ENCODE assay signal across 12 cellular contexts in genomic region chr12:50106907-50107306, GRCh38. TPM values are rescaled to one million over a fixed set of nuclear protein-coding genes. Genes with fewer than 3 reads are reported as not detected.
A peak's percentile ranks its signal among the peaks of the same experiment; 100 is the strongest.
DNase-seq lines count a peak whose midpoint lies in the region; ATAC-seq and TF ChIP-seq lines count a peak whose summit lies in the region.
"Had no signal": no experiment of that assay in that cellular context is flagged by ENCODE, and none has a peak within 500 bp of the region (broad histone marks: within the 10 kb centered on the region; RNA-seq: fewer than 3 reads in every experiment).

No MANE protein-coding gene starts in this region.

- intact Hi-C loops in psoas muscle (cut with DNase I): no loop called here

- peaks cover 5% of the 10 kb centered on the region for H3K36me3 Mint-ChIP-seq in memory B cell
- peaks cover 26 to 41% of the 10 kb centered on the region in 2 donors for H3K36me3 Mint-ChIP-seq in stimulated activated naive B cell treated with anti-CD40 and anti-IgM and Interleukin-4, amounts not matched to agents 10 μg/mL and 1 μg/mL and 100 μg/mL, for 72 hours

- no peak for TF ChIP-seq CTCF in psoas muscle (IDR thresholded peaks at IDR 0.05)

- peaks cover 0 to 33% of the 10 kb centered on the region in 2 donors for H3K36me3 ChIP-seq in psoas muscle (ENCODE audit: insufficient read depth in 1 of 2, low read depth in 1 of 2)

- H3K27me3 ChIP-seq in psoas muscle (ENCODE audit: insufficient read depth in 3 of 3, low read length in 2 of 3): no peaks in the 10 kb centered on the region
- H3K27me3 ChIP-seq: BLaER1 had no signal

- peaks cover 27% of the 10 kb centered on the region for H3K4me1 Mint-ChIP-seq in memory B cell
- peaks cover 47 to 65% of the 10 kb centered on the region in 2 donors for H3K4me1 Mint-ChIP-seq in stimulated activated naive B cell treated with anti-CD40 and anti-IgM and Interleukin-4, amounts not matched to agents 10 μg/mL and 1 μg/mL and 100 μg/mL, for 72 hours

- H3K4me1 ChIP-seq in psoas muscle: peaks cover 62% of the 10 kb centered on the region

- peak overlapping the region; percentile 79 for H3K27ac ChIP-seq in psoas muscle
- H3K27ac ChIP-seq: A549, GM23248 had no signal

- DNase-seq in memory B cell (ENCODE audit: low spot score in 2 of 2) (no peak), psoas muscle (no peak), Kasumi-1 (lab: John Stamatoyannopoulos, UW) (no peak), AML-193 (lab: John Stamatoyannopoulos, UW) (no peak), DMS53 (lab: John Stamatoyannopoulos, UW) (no peak), NCI-H526 treated with DMSO at 0.1 percent for 48 hours (lab: John Stamatoyannopoulos, UW) (no peak)
- DNase-seq in stimulated activated naive B cell treated with anti-CD40 and anti-IgM and Interleukin-4, amounts not matched to agents 10 μg/mL and 1 μg/mL and 100 μg/mL, for 72 hours: no peak
- DNase-seq: GM23248 had no signal

- H3K27ac Mint-ChIP-seq in memory B cell: peak overlapping the region; percentile 18
- H3K27ac Mint-ChIP-seq in stimulated activated naive B cell treated with anti-CD40 and anti-IgM and Interleukin-4, amounts not matched to agents 10 μg/mL and 1 μg/mL and 100 μg/mL, for 72 hours: peak overlapping the region; percentile 39

- H3K9me3 ChIP-seq in psoas muscle: no peaks in the 10 kb centered on the region
- H3K9me3 ChIP-seq: A549, BLaER1 had no signal

- H3K4me3 Mint-ChIP-seq in memory B cell: no peak overlapping the region
- no peak overlapping the region for H3K4me3 Mint-ChIP-seq in stimulated activated naive B cell treated with anti-CD40 and anti-IgM and Interleukin-4, amounts not matched to agents 10 μg/mL and 1 μg/mL and 100 μg/mL, for 72 hours

- 65 to 69% (median 69%) methylated on average over 3 of the region's 3 CpGs for WGBS in psoas muscle, 3 donors

- H3K27me3 Mint-ChIP-seq in memory B cell: no peaks in the 10 kb centered on the region
- no peaks in the 10 kb centered on the region for H3K27me3 Mint-ChIP-seq in stimulated activated naive B cell treated with anti-CD40 and anti-IgM and Interleukin-4, amounts not matched to agents 10 μg/mL and 1 μg/mL and 100 μg/mL, for 72 hours

- no peak for ATAC-seq in memory B cell (ENCODE audit: low read depth)
- no peak for ATAC-seq in psoas muscle
- ATAC-seq in stimulated activated naive B cell treated with anti-CD40 and anti-IgM and Interleukin-4, amounts not matched to agents 10 μg/mL and 1 μg/mL and 100 μg/mL, for 72 hours (replicated peaks): no peak
- ATAC-seq: A549, HCT116 had no signal

- peak overlapping the region; percentile 67 for H3K4me3 ChIP-seq in psoas muscle
- H3K4me3 ChIP-seq: A549, BLaER1, GM23248 had no signal

- H3K9me3 Mint-ChIP-seq in memory B cell: no peaks in the 10 kb centered on the region
- no peaks in the 10 kb centered on the region for H3K9me3 Mint-ChIP-seq in stimulated activated naive B cell treated with anti-CD40 and anti-IgM and Interleukin-4, amounts not matched to agents 10 μg/mL and 1 μg/mL and 100 μg/mL, for 72 hours

RNA-seq across cellular contexts. Expression of gene GPD1, which starts 3.1 kb away (rescaled TPM):
- 100 to 1,000 TPM in 3 of 4 donors, 10 to 100 TPM in 1; 92.0 to 221 (median 148) TPM for total RNA-seq in psoas muscle
- polyA plus RNA-seq in psoas muscle: 100 to 1,000 TPM in 1 of 3 donors, 10 to 100 TPM in 2; 17.4 to 120 (median 66.0) TPM
- total RNA-seq: GM23248 had no signal
- polyA plus RNA-seq: GM23248 had no signal

RNA-seq across cellular contexts. Expression of gene COX14, which starts 5.1 kb away (rescaled TPM):
- total RNA-seq in psoas muscle: 100 to 1,000 TPM; 101 to 141 (median 115) TPM
- polyA plus RNA-seq in psoas muscle: 100 to 1,000 TPM; 132 to 173 (median 132) TPM

RNA-seq across cellular contexts. Expression of gene SMARCD1, which starts 21.8 kb away (rescaled TPM):
- total RNA-seq in psoas muscle: 10 to 100 TPM; 14.2 to 21.1 (median 17.9) TPM
- 10 to 100 TPM; 11.7 to 20.4 (median 12.3) TPM for polyA plus RNA-seq in psoas muscle

RNA-seq across cellular contexts. Expression of gene ASIC1, which starts 49.5 kb away (rescaled TPM):
- total RNA-seq in psoas muscle: under 1 TPM; 0.32 to 0.82 (median 0.60) TPM
- under 1 TPM; 0.20 to 0.29 (median 0.25) TPM for polyA plus RNA-seq in psoas muscle
- total RNA-seq: Daoy had no signal
